In the genomic region with DNA sequence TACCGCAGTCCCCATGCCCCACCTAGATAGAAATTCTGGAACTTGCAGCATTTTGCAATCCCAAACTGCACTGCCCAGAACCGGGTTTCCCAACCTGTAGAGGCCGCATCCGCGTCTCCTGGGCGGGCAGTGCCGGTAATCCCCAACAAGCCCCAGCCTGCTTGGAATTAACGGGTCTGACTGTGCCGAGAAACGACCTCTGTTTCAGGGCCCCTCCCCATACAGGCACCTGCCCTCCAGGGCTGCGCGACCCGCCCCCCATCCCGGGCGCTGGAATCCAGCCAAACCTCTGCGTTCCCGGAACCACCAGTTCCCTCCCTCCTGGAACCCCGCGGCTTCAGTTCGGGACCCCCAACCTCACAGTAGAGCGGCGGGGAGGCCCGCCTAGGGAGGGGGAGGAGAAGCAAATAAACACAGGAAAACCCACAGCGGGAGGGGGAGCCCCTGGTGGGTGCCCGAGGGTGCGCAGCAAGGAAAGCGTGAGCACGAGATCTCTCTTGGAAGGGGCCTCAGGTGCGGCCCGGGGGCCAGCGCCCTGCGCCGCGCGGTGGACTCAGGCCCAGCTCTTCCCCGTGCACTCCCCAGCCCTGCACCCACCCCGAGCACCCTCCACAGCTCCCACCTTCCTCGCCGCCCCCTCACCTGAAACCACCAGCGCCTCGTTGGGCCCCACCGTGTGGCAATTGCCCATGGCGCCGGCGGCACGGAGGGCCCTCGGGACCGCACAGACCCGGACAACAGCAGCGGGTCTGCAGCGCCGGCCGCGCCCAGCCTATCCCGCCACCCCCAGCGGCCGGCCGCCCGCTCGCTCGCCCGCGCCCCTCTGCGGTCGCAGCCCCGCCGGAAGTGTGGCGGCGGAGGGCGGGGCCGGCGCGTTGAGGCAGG, we compare ENCODE assay signal across 1 cellular context.
TF ChIP-seq lines count a peak whose summit lies in the region.

A gene with protein sequence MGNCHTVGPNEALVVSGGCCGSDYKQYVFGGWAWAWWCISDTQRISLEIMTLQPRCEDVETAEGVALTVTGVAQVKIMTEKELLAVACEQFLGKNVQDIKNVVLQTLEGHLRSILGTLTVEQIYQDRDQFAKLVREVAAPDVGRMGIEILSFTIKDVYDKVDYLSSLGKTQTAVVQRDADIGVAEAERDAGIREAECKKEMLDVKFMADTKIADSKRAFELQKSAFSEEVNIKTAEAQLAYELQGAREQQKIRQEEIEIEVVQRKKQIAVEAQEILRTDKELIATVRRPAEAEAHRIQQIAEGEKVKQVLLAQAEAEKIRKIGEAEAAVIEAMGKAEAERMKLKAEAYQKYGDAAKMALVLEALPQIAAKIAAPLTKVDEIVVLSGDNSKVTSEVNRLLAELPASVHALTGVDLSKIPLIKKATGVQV (minus strand): TSS at position 850 of the 885 bp plus-strand sequence. CDS start 159 bp downstream, at position 691.

TF ChIP-seq in GM12878, 131 proteins besides CTCF, POLR2A, EP300 and RAD21 (continued from another document):
- TF ChIP-seq, protein P1, sequence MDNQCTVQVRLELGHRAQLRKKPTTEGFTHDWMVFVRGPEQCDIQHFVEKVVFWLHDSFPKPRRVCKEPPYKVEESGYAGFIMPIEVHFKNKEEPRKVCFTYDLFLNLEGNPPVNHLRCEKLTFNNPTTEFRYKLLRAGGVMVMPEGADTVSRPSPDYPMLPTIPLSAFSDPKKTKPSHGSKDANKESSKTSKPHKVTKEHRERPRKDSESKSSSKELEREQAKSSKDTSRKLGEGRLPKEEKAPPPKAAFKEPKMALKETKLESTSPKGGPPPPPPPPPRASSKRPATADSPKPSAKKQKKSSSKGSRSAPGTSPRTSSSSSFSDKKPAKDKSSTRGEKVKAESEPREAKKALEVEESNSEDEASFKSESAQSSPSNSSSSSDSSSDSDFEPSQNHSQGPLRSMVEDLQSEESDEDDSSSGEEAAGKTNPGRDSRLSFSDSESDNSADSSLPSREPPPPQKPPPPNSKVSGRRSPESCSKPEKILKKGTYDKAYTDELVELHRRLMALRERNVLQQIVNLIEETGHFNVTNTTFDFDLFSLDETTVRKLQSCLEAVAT (IDR thresholded peaks at IDR 0.05) = peak; percentile 58
- TF ChIP-seq ZZZ3 (IDR thresholded peaks at IDR 0.05; ENCODE audit: control insufficient read depth, insufficient read length, low read depth) (no peak), KLF5 (IDR thresholded peaks at IDR 0.05; ENCODE audit: partially characterized antibody) (peak; percentile 36), CREB1 (IDR thresholded peaks at IDR 0.05; ENCODE audit: low read depth) (no peak; the same call in 1 of the 2 replicates), FOXM1 (IDR thresholded peaks at IDR 0.05; ENCODE audit: low read depth, low read length) (no peak), IKZF2 (IDR thresholded peaks at IDR 0.05) (peak; percentile 74 to 79), NBN (IDR thresholded peaks at IDR 0.05) (peak; percentile 71), ZSCAN29 (IDR thresholded peaks at IDR 0.05) (0 out of 2 replicates have a peak, but pooled peaks have one; percentile 52), ZNF622 (IDR thresholded peaks at IDR 0.05) (no peak), PAX5 (IDR thresholded peaks at IDR 0.05; ENCODE audit: borderline replicate concordance, low read depth, low read length) (0 out of 2 replicates have a peak, but pooled peaks have one; percentile 12), BHLHE40 (IDR thresholded peaks at IDR 0.05; ENCODE audit: borderline replicate concordance in 1 of 2, low read depth in 2 of 2, low read length in 1 of 2) (peak; percentile 71 to 92; a peak in 3 of 4 replicates), ZNF217 (IDR thresholded peaks at IDR 0.05) (peak; percentile 85), YY1 (IDR thresholded peaks at IDR 0.05; ENCODE audit: low read depth, low read length) (peak; percentile 59), SREBF2 (IDR thresholded peaks at IDR 0.05; ENCODE audit: low read length) (no peak), TCF12 (IDR thresholded peaks at IDR 0.05; ENCODE audit: low read depth, low read length) (0 out of 2 replicates have a peak, but pooled peaks have one; percentile 15), BMI1 (IDR thresholded peaks at IDR 0.05; ENCODE audit: borderline replicate concordance) (peak; percentile 39; the same call in 1 of the 2 replicates), SUPT20H (IDR thresholded peaks at IDR 0.05; ENCODE audit: borderline replicate concordance, control insufficient read depth, low read depth, low read length) (no peak)
- TF ChIP-seq, protein P2, sequence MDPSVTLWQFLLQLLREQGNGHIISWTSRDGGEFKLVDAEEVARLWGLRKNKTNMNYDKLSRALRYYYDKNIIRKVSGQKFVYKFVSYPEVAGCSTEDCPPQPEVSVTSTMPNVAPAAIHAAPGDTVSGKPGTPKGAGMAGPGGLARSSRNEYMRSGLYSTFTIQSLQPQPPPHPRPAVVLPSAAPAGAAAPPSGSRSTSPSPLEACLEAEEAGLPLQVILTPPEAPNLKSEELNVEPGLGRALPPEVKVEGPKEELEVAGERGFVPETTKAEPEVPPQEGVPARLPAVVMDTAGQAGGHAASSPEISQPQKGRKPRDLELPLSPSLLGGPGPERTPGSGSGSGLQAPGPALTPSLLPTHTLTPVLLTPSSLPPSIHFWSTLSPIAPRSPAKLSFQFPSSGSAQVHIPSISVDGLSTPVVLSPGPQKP (IDR thresholded peaks at IDR 0.05; ENCODE audit: low read depth, low read length) = peak; percentile 11; the same call in 1 of the 2 replicates
- TF ChIP-seq, protein P3, sequence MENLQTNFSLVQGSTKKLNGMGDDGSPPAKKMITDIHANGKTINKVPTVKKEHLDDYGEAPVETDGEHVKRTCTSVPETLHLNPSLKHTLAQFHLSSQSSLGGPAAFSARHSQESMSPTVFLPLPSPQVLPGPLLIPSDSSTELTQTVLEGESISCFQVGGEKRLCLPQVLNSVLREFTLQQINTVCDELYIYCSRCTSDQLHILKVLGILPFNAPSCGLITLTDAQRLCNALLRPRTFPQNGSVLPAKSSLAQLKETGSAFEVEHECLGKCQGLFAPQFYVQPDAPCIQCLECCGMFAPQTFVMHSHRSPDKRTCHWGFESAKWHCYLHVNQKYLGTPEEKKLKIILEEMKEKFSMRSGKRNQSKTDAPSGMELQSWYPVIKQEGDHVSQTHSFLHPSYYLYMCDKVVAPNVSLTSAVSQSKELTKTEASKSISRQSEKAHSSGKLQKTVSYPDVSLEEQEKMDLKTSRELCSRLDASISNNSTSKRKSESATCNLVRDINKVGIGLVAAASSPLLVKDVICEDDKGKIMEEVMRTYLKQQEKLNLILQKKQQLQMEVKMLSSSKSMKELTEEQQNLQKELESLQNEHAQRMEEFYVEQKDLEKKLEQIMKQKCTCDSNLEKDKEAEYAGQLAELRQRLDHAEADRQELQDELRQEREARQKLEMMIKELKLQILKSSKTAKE (IDR thresholded peaks at IDR 0.05; ENCODE audit: low read depth, poor library complexity, severe bottlenecking) = peak; percentile 34
- TF ChIP-seq, protein P4, sequence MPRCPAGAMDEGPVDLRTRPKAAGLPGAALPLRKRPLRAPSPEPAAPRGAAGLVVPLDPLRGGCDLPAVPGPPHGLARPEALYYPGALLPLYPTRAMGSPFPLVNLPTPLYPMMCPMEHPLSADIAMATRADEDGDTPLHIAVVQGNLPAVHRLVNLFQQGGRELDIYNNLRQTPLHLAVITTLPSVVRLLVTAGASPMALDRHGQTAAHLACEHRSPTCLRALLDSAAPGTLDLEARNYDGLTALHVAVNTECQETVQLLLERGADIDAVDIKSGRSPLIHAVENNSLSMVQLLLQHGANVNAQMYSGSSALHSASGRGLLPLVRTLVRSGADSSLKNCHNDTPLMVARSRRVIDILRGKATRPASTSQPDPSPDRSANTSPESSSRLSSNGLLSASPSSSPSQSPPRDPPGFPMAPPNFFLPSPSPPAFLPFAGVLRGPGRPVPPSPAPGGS (IDR thresholded peaks at IDR 0.05; ENCODE audit: borderline replicate concordance, insufficient read depth, low read depth, low read length, poor library complexity, severe bottlenecking) = peak; percentile 73
TF ChIP-seq in GM12878: peak in this region for 41.
